ENCODE assay signal across 33 cellular contexts in the genomic region with DNA sequence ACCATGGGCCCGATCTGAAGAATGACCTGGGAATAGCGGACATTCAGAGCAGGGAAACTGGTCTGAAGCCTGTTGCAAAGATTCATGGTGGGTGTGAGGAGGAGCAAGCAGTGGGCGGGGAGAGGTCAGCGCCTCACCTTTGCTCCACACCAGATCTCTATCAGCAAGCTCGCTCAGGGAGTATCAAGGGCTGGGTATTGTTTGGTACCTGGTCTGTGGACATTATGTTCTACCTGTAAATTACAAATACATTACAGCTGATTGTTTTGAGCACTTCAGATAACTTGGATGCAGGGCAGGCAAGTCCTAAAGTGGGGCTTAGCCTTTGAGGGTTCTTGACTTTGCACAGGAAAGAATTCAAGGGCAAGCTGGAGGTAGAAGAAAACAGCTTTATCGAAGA. TPM values are rescaled to one million over a fixed set of nuclear protein-coding genes. Genes with fewer than 3 reads are reported as not detected.
"Had no signal": no experiment of that assay in that cellular context is flagged by ENCODE, and none has a peak within 500 bp of the region (broad histone marks: within the 10 kb centered on the region; RNA-seq: fewer than 3 reads in every experiment).

No MANE protein-coding gene starts in this region.

- H3K4me1 Mint-ChIP-seq: naive B cell; naive thymus-derived CD8-positive, alpha-beta T cell; stimulated activated memory B cell treated with anti-CD40 and anti-IgM and Interleukin-4, amounts not matched to agents 10 μg/mL and 1 μg/mL and 100 μg/mL, for 72 hours; stimulated activated naive CD8-positive, alpha-beta T cell treated with anti-CD3 and anti-CD28 coated beads, Interleukin-15, amount 100 ng/mL, for 72 hours had no signal

- H3K4me3 ChIP-seq: neural progenitor cell, ovary, psoas muscle, skin epidermis, smooth muscle cell, spleen, suprapubic skin, testis, tibial artery, upper lobe of left lung, uterus had no signal

- H3K27me3 Mint-ChIP-seq: stimulated activated naive CD8-positive, alpha-beta T cell treated with anti-CD3 and anti-CD28 coated beads, Interleukin-15, amount 100 ng/mL, for 72 hours had no signal

- H3K4me1 ChIP-seq: neural progenitor cell, parathyroid adenoma, psoas muscle, spleen, suprapubic skin, testis, tibial artery, uterus had no signal

- H3K9me3 Mint-ChIP-seq: natural killer cell treated with Interleukin-12 subunit alpha and Interleukin-12 subunit beta and Interleukin-15 and Interleukin-18, amount 100 ng/mL, for 72 hours; stimulated activated naive CD8-positive, alpha-beta T cell treated with anti-CD3 and anti-CD28 coated beads, Interleukin-15, amount 100 ng/mL, for 72 hours had no signal

- H3K9me3 ChIP-seq: ovary, psoas muscle, suprapubic skin, testis, tibial artery, upper lobe of left lung, uterus had no signal

- H3K4me3 Mint-ChIP-seq: naive thymus-derived CD8-positive, alpha-beta T cell; natural killer cell treated with Interleukin-12 subunit alpha and Interleukin-12 subunit beta and Interleukin-15 and Interleukin-18, amount 100 ng/mL, for 72 hours; neural progenitor cell; stimulated activated memory B cell treated with anti-CD40 and anti-IgM and Interleukin-4, amounts not matched to agents 10 μg/mL and 1 μg/mL and 100 μg/mL, for 72 hours; stimulated activated naive CD8-positive, alpha-beta T cell treated with anti-CD3 and anti-CD28 coated beads, Interleukin-15, amount 100 ng/mL, for 72 hours had no signal

- H3K36me3 Mint-ChIP-seq: naive B cell; natural killer cell treated with Interleukin-12 subunit alpha and Interleukin-12 subunit beta and Interleukin-15 and Interleukin-18, amount 100 ng/mL, for 72 hours; neural progenitor cell; stimulated activated memory B cell treated with anti-CD40 and anti-IgM and Interleukin-4, amounts not matched to agents 10 μg/mL and 1 μg/mL and 100 μg/mL, for 72 hours had no signal

- ATAC-seq: naive thymus-derived CD8-positive, alpha-beta T cell; natural killer cell treated with Interleukin-12 subunit alpha and Interleukin-12 subunit beta and Interleukin-15 and Interleukin-18, amount 100 ng/mL, for 72 hours; psoas muscle; right cardiac atrium; sciatic nerve; stimulated activated memory B cell treated with anti-CD40 and anti-IgM and Interleukin-4, amounts not matched to agents 10 μg/mL and 1 μg/mL and 100 μg/mL, for 72 hours; stimulated activated naive CD8-positive, alpha-beta T cell treated with anti-CD3 and anti-CD28 coated beads, Interleukin-15, amount 100 ng/mL, for 72 hours; stimulated activated naive CD8-positive, alpha-beta T cell treated with anti-CD3 and anti-CD28 coated beads, Interleukin-15, Interleukin-2, amounts not matched to agents 100 U/mL and 50 U/mL, for 24 hours had no signal

- H3K9ac ChIP-seq: neural progenitor cell, parathyroid adenoma had no signal

- H3K27ac Mint-ChIP-seq: natural killer cell treated with Interleukin-12 subunit alpha and Interleukin-12 subunit beta and Interleukin-15 and Interleukin-18, amount 100 ng/mL, for 72 hours; neural progenitor cell; progenitor cell of endocrine pancreas; stimulated activated memory B cell treated with anti-CD40 and anti-IgM and Interleukin-4, amounts not matched to agents 10 μg/mL and 1 μg/mL and 100 μg/mL, for 72 hours had no signal

- H3K36me3 ChIP-seq: neural progenitor cell, ovary, spleen, suprapubic skin, tibial artery, upper lobe of left lung, uterus had no signal

- H3K27ac ChIP-seq: neural progenitor cell, ovary, parathyroid adenoma, psoas muscle, skin epidermis, spleen, suprapubic skin, testis, tibial artery, upper lobe of left lung, uterus had no signal

- DNase-seq: naive B cell; naive thymus-derived CD8-positive, alpha-beta T cell; occipital lobe; ovary; psoas muscle; right cardiac atrium; spleen; stimulated activated CD4-positive, alpha-beta T cell treated with anti-CD3 and anti-CD28 coated beads, Interleukin-12 subunit alpha, Interleukin-12 subunit beta, amount 100 ng/mL, for 4 hours; stimulated activated CD4-positive, alpha-beta T cell treated with anti-CD3 and anti-CD28 coated beads, Interleukin-1b, Interleukin-23, amount 100 ng/mL, for 48 hours; stimulated activated CD4-positive, alpha-beta T cell treated with anti-CD3 and anti-CD28 coated beads, Interleukin-4, amount 100 ng/mL, for 1 hour; stimulated activated CD4-positive, alpha-beta T cell treated with anti-CD3 and anti-CD28 coated beads, Interleukin-4, amount 100 ng/mL, for 4 hours; stimulated activated CD8-positive, alpha-beta memory T cell treated with anti-CD3 and anti-CD28 coated beads, Interleukin-4, amount 100 ng/mL, for 48 hours; stimulated activated naive CD4-positive, alpha-beta T cell; stimulated activated naive CD8-positive, alpha-beta T cell treated with anti-CD3 and anti-CD28 coated beads, Interleukin-15, amount 100 ng/mL, for 72 hours; stimulated activated naive CD8-positive, alpha-beta T cell treated with anti-CD3 and anti-CD28 coated beads, Interleukin-15, Interleukin-2, amounts not matched to agents 100 U/mL and 50 U/mL, for 24 hours; substantia nigra; testis; tibial artery; upper lobe of left lung; uterus had no signal

- H3K27me3 ChIP-seq: neural progenitor cell, ovary, spleen, testis, upper lobe of left lung, uterus had no signal

RNA-seq across cellular contexts. Expression of gene SEC14L4, which starts 10.8 kb away (rescaled TPM):
- total RNA-seq: naive thymus-derived CD8-positive, alpha-beta T cell; natural killer cell treated with Interleukin-12 subunit alpha and Interleukin-12 subunit beta and Interleukin-15 and Interleukin-18, amount 100 ng/mL, for 72 hours; occipital lobe; psoas muscle; right cardiac atrium; smooth muscle cell had no signal
- polyA plus RNA-seq: naive thymus-derived CD8-positive, alpha-beta T cell; neural cell; right cardiac atrium; smooth muscle cell had no signal

RNA-seq across cellular contexts. Expression of gene SEC14L6, which starts 30.3 kb away (rescaled TPM):
- total RNA-seq: naive thymus-derived CD8-positive, alpha-beta T cell; natural killer cell treated with Interleukin-12 subunit alpha and Interleukin-12 subunit beta and Interleukin-15 and Interleukin-18, amount 100 ng/mL, for 72 hours; osteoblast; psoas muscle had no signal
- polyA plus RNA-seq: naive thymus-derived CD8-positive, alpha-beta T cell; neural cell; psoas muscle; smooth muscle cell had no signal

RNA-seq across cellular contexts. Expression of gene SEC14L3, which starts 44.5 kb away (rescaled TPM):
- total RNA-seq: naive thymus-derived CD8-positive, alpha-beta T cell; natural killer cell treated with Interleukin-12 subunit alpha and Interleukin-12 subunit beta and Interleukin-15 and Interleukin-18, amount 100 ng/mL, for 72 hours; occipital lobe; osteoblast; ovary; progenitor cell of endocrine pancreas; psoas muscle; renal cortical epithelial cell; right cardiac atrium; sciatic nerve; smooth muscle cell; spleen; suprapubic skin; urinary bladder; uterus had no signal
- polyA plus RNA-seq: naive thymus-derived CD8-positive, alpha-beta T cell; neural cell; ovary; right cardiac atrium; smooth muscle cell; spleen; urinary bladder had no signal

RNA-seq across cellular contexts. Expression of gene GAL3ST1, which starts 58.2 kb away (rescaled TPM):
- total RNA-seq: natural killer cell treated with Interleukin-12 subunit alpha and Interleukin-12 subunit beta and Interleukin-15 and Interleukin-18, amount 100 ng/mL, for 72 hours; osteoblast; smooth muscle cell had no signal
